24 cellular contexts compared by ENCODE assay signal in the genomic region with DNA sequence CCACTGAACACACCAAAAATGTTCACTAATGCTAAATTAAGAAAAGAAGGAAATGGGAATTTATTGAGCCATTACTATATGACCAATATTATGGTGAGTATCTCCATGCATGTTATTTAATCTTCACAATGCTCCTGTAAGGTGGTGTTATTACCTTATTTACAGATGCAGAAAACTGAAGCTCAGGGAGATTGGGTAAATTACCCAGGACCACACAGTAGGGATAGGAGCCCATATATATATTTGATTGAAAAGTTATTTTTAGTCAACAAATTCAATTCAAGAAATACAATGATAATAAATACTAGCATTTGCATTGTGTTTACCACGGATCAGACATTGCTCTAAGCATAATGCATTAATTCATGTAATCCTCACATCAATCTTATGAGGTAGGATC.
"Had no signal": no experiment of that assay in that cellular context is flagged by ENCODE, and none has a peak within 500 bp of the region (broad histone marks: within the 10 kb centered on the region; RNA-seq: fewer than 3 reads in every experiment).

No MANE protein-coding gene starts in this region.

- H3K27ac Mint-ChIP-seq: activated CD4-positive, alpha-beta T cell treated with anti-CD3 and anti-CD28 coated beads for 36 hours; activated CD4-positive, alpha-beta T cell treated with anti-CD3 and anti-CD28 coated beads, Interleukin-2, amount 10 ng/mL, durations not matched to agents 7 days and 5 days; activated CD8-positive, alpha-beta T cell treated with anti-CD3 and anti-CD28 coated beads, Interleukin-2, amount 10 ng/mL, durations not matched to agents 7 days and 5 days; activated naive CD4-positive, alpha-beta T cell treated with anti-CD3 and anti-CD28 coated beads for 36 hours; activated naive CD4-positive, alpha-beta T cell treated with anti-CD3 and anti-CD28 coated beads, Interleukin-2, amount 50 U/mL, for 72 hours; activated T-cell treated with anti-CD3 and anti-CD28 coated beads, Interleukin-2, amount 50 U/mL, for 24 hours; T-helper 1 cell treated with Interleukin-12 subunit alpha and Interleukin-12 subunit beta and Interleukin-4 antibody, amounts not matched to agents 30 μg/mL and 1 μg/mL, for 36 hours; T-helper 2 cell treated with Interferon-gamma antibody and Interleukin-4, amounts not matched to agents 5 μg/mL and 100 μg/mL, for 36 hours; WTC11 had no signal

- H3K36me3 ChIP-seq: adrenal gland had no signal

- ATAC-seq: activated CD4-positive, alpha-beta T cell treated with anti-CD3 and anti-CD28 coated beads for 36 hours; activated CD4-positive, CD25-positive, alpha-beta regulatory T cell treated with anti-CD3 and anti-CD28 coated beads, Interleukin-2, amount 50 U/mL, for 24 hours; activated CD8-positive, alpha-beta T cell treated with anti-CD3 and anti-CD28 coated beads, Interleukin-2, amount 10 ng/mL, durations not matched to agents 7 days and 5 days; activated naive CD4-positive, alpha-beta T cell treated with anti-CD3 and anti-CD28 coated beads, Interleukin-2, amount 50 U/mL, for 72 hours; body of pancreas; Panc1; Right ventricle myocardium inferior; WTC11 had no signal

- H3K9me3 Mint-ChIP-seq: activated CD4-positive, alpha-beta T cell treated with anti-CD3 and anti-CD28 coated beads, Interleukin-2, amount 10 ng/mL, durations not matched to agents 7 days and 5 days; activated naive CD4-positive, alpha-beta T cell treated with anti-CD3 and anti-CD28 coated beads for 36 hours; activated naive CD4-positive, alpha-beta T cell treated with anti-CD3 and anti-CD28 coated beads, Interleukin-2, amount 50 U/mL, for 72 hours; activated T-cell treated with anti-CD3 and anti-CD28 coated beads, Interleukin-2, amount 50 U/mL, for 24 hours; T-helper 1 cell treated with Interleukin-12 subunit alpha and Interleukin-12 subunit beta and Interleukin-4 antibody, amounts not matched to agents 30 μg/mL and 1 μg/mL, for 36 hours; T-helper 2 cell treated with Interferon-gamma antibody and Interleukin-4, amounts not matched to agents 5 μg/mL and 100 μg/mL, for 36 hours; WTC11 had no signal

- H3K4me3 Mint-ChIP-seq: activated CD4-positive, alpha-beta T cell treated with anti-CD3 and anti-CD28 coated beads for 36 hours; activated CD4-positive, alpha-beta T cell treated with anti-CD3 and anti-CD28 coated beads, Interleukin-2, amount 10 ng/mL, durations not matched to agents 7 days and 5 days; activated CD8-positive, alpha-beta T cell treated with anti-CD3 and anti-CD28 coated beads, Interleukin-2, amount 10 ng/mL, durations not matched to agents 7 days and 5 days; activated naive CD4-positive, alpha-beta T cell treated with anti-CD3 and anti-CD28 coated beads for 36 hours; activated T-cell treated with anti-CD3 and anti-CD28 coated beads, Interleukin-2, amount 50 U/mL, for 24 hours; T-helper 1 cell treated with Interleukin-12 subunit alpha and Interleukin-12 subunit beta and Interleukin-4 antibody, amounts not matched to agents 30 μg/mL and 1 μg/mL, for 36 hours; T-helper 2 cell treated with Interferon-gamma antibody and Interleukin-4, amounts not matched to agents 5 μg/mL and 100 μg/mL, for 36 hours; WTC11 had no signal

- H3K27me3 Mint-ChIP-seq: activated CD4-positive, alpha-beta T cell treated with anti-CD3 and anti-CD28 coated beads for 36 hours had no signal

- H3K27me3 ChIP-seq: adrenal gland, body of pancreas had no signal

- H3K4me2 ChIP-seq: KMS-11 had no signal

- H3K27ac ChIP-seq: body of pancreas, KMS-11 had no signal

- DNase-seq: activated CD4-positive, alpha-beta T cell treated with anti-CD3 and anti-CD28 coated beads for 36 hours; activated CD4-positive, alpha-beta T cell treated with anti-CD3 and anti-CD28 coated beads, Interleukin-2, amount 10 ng/mL, durations not matched to agents 7 days and 5 days; activated CD4-positive, alpha-beta T cell treated with anti-CD3 and anti-CD28 coated beads, Interleukin-2, amount 50 U/mL, for 48 hours; activated CD8-positive, alpha-beta T cell treated with anti-CD3 and anti-CD28 coated beads, Interleukin-2, amount 10 ng/mL, durations not matched to agents 7 days and 5 days; activated gamma-delta T cell treated with Interleukin-2 at 50 U/mL for 16 hours; activated naive CD4-positive, alpha-beta T cell treated with anti-CD3 and anti-CD28 coated beads for 36 hours; activated T-cell treated with anti-CD3 and anti-CD28 coated beads, Interleukin-2, amount 50 U/mL, for 24 hours; adrenal gland; body of pancreas; caudate nucleus; NCI-H1092 treated with DMSO at 0.1 percent for 48 hours; NCI-H1417; NCI-H187 treated with DMSO at 0.1 percent for 48 hours; NCI-H2081; NCI-H345; NCI-H524 treated with DMSO at 0.1 percent for 48 hours had no signal

- H3K9me3 ChIP-seq: adrenal gland, body of pancreas had no signal

- H3K4me3 ChIP-seq: adrenal gland, body of pancreas had no signal

- H3K36me3 Mint-ChIP-seq: activated naive CD4-positive, alpha-beta T cell treated with anti-CD3 and anti-CD28 coated beads, Interleukin-2, amount 50 U/mL, for 72 hours; WTC11 had no signal
